ENCODE assay signal across 8 cellular contexts in the genomic region with DNA sequence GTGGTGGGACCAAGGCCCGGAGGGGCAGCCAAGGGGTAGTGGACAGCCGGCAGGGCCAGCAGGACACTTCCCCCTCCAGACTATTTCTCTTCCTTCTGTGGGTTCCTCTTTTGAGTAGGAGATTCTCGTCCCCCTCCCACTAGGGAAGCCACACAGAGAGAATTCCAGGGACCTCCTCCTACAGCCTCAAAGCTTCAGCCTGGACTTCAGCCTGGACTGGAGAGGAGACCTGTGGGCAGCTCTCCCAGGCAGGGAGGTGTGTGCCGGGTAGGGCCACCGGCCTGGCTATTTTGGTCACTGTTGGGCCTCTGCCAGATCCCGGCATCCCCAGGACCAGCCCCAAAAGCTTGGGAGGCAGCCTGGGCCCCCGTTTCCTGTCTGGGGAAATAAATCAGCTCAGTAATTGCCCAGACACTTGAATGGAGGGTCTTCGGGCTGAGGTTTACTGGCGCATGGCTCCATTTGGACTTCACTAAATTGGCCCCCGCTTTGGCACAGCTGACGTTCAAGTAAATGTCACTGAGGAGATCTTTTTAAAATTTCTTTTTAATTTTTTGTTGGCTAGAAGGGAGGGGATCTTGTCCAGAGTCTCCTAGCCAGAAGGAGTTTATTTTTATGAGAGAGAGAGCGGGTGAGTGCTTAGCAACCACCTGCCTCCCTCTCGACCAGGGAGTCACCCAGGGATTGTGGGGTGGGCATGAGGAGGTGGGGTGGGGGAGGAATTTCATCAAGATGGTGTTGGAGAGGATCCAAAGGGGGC.
DNase-seq lines count a peak whose midpoint lies in the region; ATAC-seq and TF ChIP-seq lines count a peak whose summit lies in the region.

No MANE protein-coding gene starts in this region.

- no peak for ATAC-seq in activated CD4-positive, CD25-positive, alpha-beta regulatory T cell treated with anti-CD3 and anti-CD28 coated beads, Interleukin-2, amount 50 U/mL, for 24 hours

- H3K4me1 ChIP-seq in BLaER1: peaks cover 63% of the 10 kb centered on the region

- peak overlapping the region; percentile 91 for H3K27ac ChIP-seq in BLaER1
- H3K27ac ChIP-seq in HL-60 (replicated peaks): peak overlapping the region; percentile 88

- H3K4me3 ChIP-seq in BLaER1 (peak overlapping the region; percentile 89), HL-60 (replicated peaks; ENCODE audit: insufficient read depth, low read length) (peak overlapping the region; percentile 92)

- peak overlapping the region; percentile 99 for H3K4me2 ChIP-seq in BLaER1

- peaks cover 53% of the 10 kb centered on the region for H4K20me1 ChIP-seq in BLaER1

- peaks cover 18% of the 10 kb centered on the region; the same call in 1 of the 2 replicates for H3K36me3 ChIP-seq in BLaER1

- in situ Hi-C loops in GM13976 (cut with MboI; ENCODE audit: low sequenced_read_pairs, unreplicated experiment): no loop called here

- H3K9ac ChIP-seq in BLaER1: peak overlapping the region; percentile 92

- no peaks in the 10 kb centered on the region for H3K27me3 ChIP-seq in BLaER1
- no peaks in the 10 kb centered on the region for H3K27me3 ChIP-seq in HL-60 (ENCODE audit: insufficient read depth, poor library complexity, severe bottlenecking)

- no peak for TF ChIP-seq CTCF in HL-60 (IDR thresholded peaks at IDR 0.05; ENCODE audit: insufficient read depth, low read length)
- no peak for TF ChIP-seq CTCF in GM13976 (IDR thresholded peaks at IDR 0.05; ENCODE audit: borderline replicate concordance, control extremely low read depth, extremely low read depth, insufficient read depth, missing control alignments)

- no peaks in the 10 kb centered on the region for H3K9me3 ChIP-seq in BLaER1

- peak in 1 of 2 experiments; percentile 57 for DNase-seq in HL-60 (ENCODE audit: low read depth in 1 of 2, low spot score in 1 of 2)
- DNase-seq in UCSD-AML1 (lab: John Stamatoyannopoulos, UW; ENCODE audit: unreplicated experiment): peak; percentile 50
- DNase-seq in glomerular visceral epithelial cell (ENCODE audit: extremely low spot score): peak; percentile 50
- DNase-seq in pons (ENCODE audit: low spot score): peak; percentile 59
- no peak for DNase-seq in GM13976 (ENCODE audit: low spot score)
- no peak for DNase-seq in DMS153 treated with DMSO at 0.1 percent for 48 hours (lab: John Stamatoyannopoulos, UW; ENCODE audit: unreplicated experiment)

Comparison
In these comparisons a context has a peak if more than half of its experiments do, and no peak if none do; other contexts are left out.
1. DNase-seq: peak in UCSD-AML1 (single experiment), glomerular visceral epithelial cell (single experiment) and pons (single experiment); none in GM13976 (single experiment) and DMS153 treated with DMSO at 0.1 percent for 48 hours (single experiment).